ENCODE assay signal across 28 cellular contexts in the genomic region with DNA sequence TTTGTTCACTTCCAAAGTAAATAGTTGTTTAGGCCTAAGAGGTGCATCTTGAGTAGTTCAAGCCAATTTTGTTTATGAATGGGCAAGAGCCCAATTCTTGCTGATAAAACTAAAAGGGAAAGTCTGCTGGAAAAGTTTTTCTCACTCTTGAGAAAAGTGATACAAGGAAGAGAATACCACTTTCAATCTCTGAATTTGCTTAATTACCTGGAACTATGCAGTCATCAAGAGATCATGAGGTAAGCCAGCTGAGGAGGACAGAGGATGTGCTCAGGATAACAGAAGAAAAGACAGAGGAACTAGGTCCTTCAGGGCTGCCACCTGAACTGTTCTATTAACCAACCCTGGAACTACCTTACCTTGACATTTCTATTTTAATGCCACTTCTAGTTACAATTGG. TPM values are rescaled to one million over a fixed set of nuclear protein-coding genes. Genes with fewer than 3 reads are reported as not detected.
"Had no signal": no experiment of that assay in that cellular context is flagged by ENCODE, and none has a peak within 500 bp of the region (broad histone marks: within the 10 kb centered on the region; RNA-seq: fewer than 3 reads in every experiment).

No MANE protein-coding gene starts in this region.

- H3K4me1 ChIP-seq: gastrocnemius medialis, lower lobe of right lung, uterus had no signal

- H3K36me3 ChIP-seq: gastrocnemius medialis, lower lobe of right lung, uterus had no signal

- H3K4me3 ChIP-seq: gastrocnemius medialis, lower lobe of right lung, testis, uterus had no signal

- H3K9me3 ChIP-seq: gastrocnemius medialis, lower lobe of right lung, testis, uterus had no signal

- H3K27ac ChIP-seq: gastrocnemius medialis, lower lobe of right lung, testis, uterus had no signal

- H3K27ac Mint-ChIP-seq: activated naive CD8-positive, alpha-beta T cell treated with anti-CD3 and anti-CD28 coated beads for 36 hours; naive thymus-derived CD8-positive, alpha-beta T cell; progenitor cell of endocrine pancreas; stimulated activated naive B cell treated with anti-CD40 and anti-IgM and Interleukin-4, amounts not matched to agents 10 μg/mL and 1 μg/mL and 100 μg/mL, for 72 hours had no signal

- ATAC-seq: activated T-cell treated with anti-CD3 and anti-CD28 coated beads, Interleukin-2, amount 50 U/mL, for 4 hours; esophagus mucosa; gastrocnemius medialis; left lobe of liver; lower lobe of right lung; naive thymus-derived CD8-positive, alpha-beta T cell had no signal

- FAIRE-seq: astrocyte, colon, endothelial cell of umbilical vein had no signal

- H3K4me1 Mint-ChIP-seq: central memory CD8-positive, alpha-beta T cell had no signal

- H3K36me3 Mint-ChIP-seq: naive thymus-derived CD8-positive, alpha-beta T cell; stimulated activated naive B cell treated with anti-CD40 and anti-IgM and Interleukin-4, amounts not matched to agents 10 μg/mL and 1 μg/mL and 100 μg/mL, for 72 hours had no signal

- H3K27me3 ChIP-seq: gastrocnemius medialis, testis, uterus had no signal

- H3K4me3 Mint-ChIP-seq: activated naive CD8-positive, alpha-beta T cell treated with anti-CD3 and anti-CD28 coated beads for 36 hours; activated T-cell treated with anti-CD3 and anti-CD28 coated beads, Interleukin-2, amount 50 U/mL, for 4 hours; central memory CD8-positive, alpha-beta T cell; naive thymus-derived CD8-positive, alpha-beta T cell; stimulated activated naive B cell treated with anti-CD40 and anti-IgM and Interleukin-4, amounts not matched to agents 10 μg/mL and 1 μg/mL and 100 μg/mL, for 72 hours had no signal

- DNase-seq: activated CD4-positive, alpha-beta T cell treated with anti-CD3 and anti-CD28 coated beads for 4 hours; activated CD4-positive, alpha-beta T cell treated with anti-CD3 and anti-CD28 coated beads, Interleukin-2, amount 50 U/mL, for 48 hours; activated CD4-positive, CD25-positive, alpha-beta regulatory T cell; activated CD8-positive, alpha-beta memory T cell treated with anti-CD3 and anti-CD28 coated beads, Interleukin-2, amount 50 U/mL, for 48 hours; activated naive CD4-positive, alpha-beta T cell treated with Interleukin-2 at 50 U/mL for 16 hours; activated naive CD8-positive, alpha-beta T cell treated with anti-CD3 and anti-CD28 coated beads for 36 hours; activated T-cell treated with anti-CD3 and anti-CD28 coated beads, Interleukin-2, amount 50 U/mL, for 4 hours; effector memory CD4-positive, alpha-beta T cell; gastrocnemius medialis; hypothalamus; lower lobe of right lung; naive thymus-derived CD8-positive, alpha-beta T cell; stimulated activated CD4-positive, alpha-beta T cell treated with anti-CD3 and anti-CD28 coated beads, Interleukin-2, amount 100 ng/mL, for 48 hours; stimulated activated CD8-positive, alpha-beta memory T cell treated with anti-CD3 and anti-CD28 coated beads, Interleukin-4, amount 100 ng/mL, for 48 hours; stimulated activated naive B cell treated with anti-CD40 and anti-IgM and Interleukin-4, amounts not matched to agents 10 μg/mL and 1 μg/mL and 100 μg/mL, for 72 hours; testis; trophoblast cell; uterus had no signal

- H3K9me3 Mint-ChIP-seq: activated naive CD8-positive, alpha-beta T cell treated with anti-CD3 and anti-CD28 coated beads for 36 hours; activated T-cell treated with anti-CD3 and anti-CD28 coated beads, Interleukin-2, amount 50 U/mL, for 4 hours; central memory CD8-positive, alpha-beta T cell; naive thymus-derived CD8-positive, alpha-beta T cell; stimulated activated naive B cell treated with anti-CD40 and anti-IgM and Interleukin-4, amounts not matched to agents 10 μg/mL and 1 μg/mL and 100 μg/mL, for 72 hours had no signal

RNA-seq across cellular contexts. Expression of a gene that starts 42.2 kb away (rescaled TPM):
- total RNA-seq: dermis microvascular lymphatic vessel endothelial cell, endothelial cell of umbilical vein had no signal
- polyA plus RNA-seq: endothelial cell of umbilical vein had no signal

RNA-seq across cellular contexts. Expression of a gene that starts 55.9 kb away (rescaled TPM):
- total RNA-seq: dermis microvascular lymphatic vessel endothelial cell; endothelial cell of umbilical vein; gastrocnemius medialis; lower lobe of right lung; mesenteric fat pad; naive thymus-derived CD8-positive, alpha-beta T cell; osteocyte; progenitor cell of endocrine pancreas had no signal
- polyA plus RNA-seq: naive thymus-derived CD8-positive, alpha-beta T cell had no signal
